9 cellular contexts compared by ENCODE assay signal in genomic region chr4:153528705-153529493, GRCh38.
DNase-seq lines count a peak whose midpoint lies in the region; ATAC-seq and TF ChIP-seq lines count a peak whose summit lies in the region.
"Had no signal": no experiment of that assay in that cellular context is flagged by ENCODE, and none has a peak within 500 bp of the region (broad histone marks: within the 10 kb centered on the region; RNA-seq: fewer than 3 reads in every experiment).

No MANE protein-coding gene starts in this region.

- H3K4me3 ChIP-seq in Jurkat, Clone E6-1 (ENCODE audit: low read length): peak overlapping the region; percentile 8
- no peak overlapping the region for H3K4me3 ChIP-seq in right lobe of liver

- intact Hi-C loops in right lobe of liver (cut with DNase I) (no loop called here), left colon (cut with DNase I, micrococcal nuclease) (no loop called here)

- 64% methylated on average over 6 of the region's 6 CpGs for WGBS in right lobe of liver (ENCODE audit: insufficient coverage, low coverage, low lambda C conversion rate, missing lambda C conversion rate)

- peak overlapping the region; percentile 53 to 66 (median 65) for H3K27ac ChIP-seq in right lobe of liver

- ATAC-seq in GM18520 (IDR thresholded peaks at IDR 0.05; ENCODE audit: unreplicated experiment) (peak; percentile 47), GM21723 (IDR thresholded peaks at IDR 0.05; ENCODE audit: unreplicated experiment) (peak; percentile 55), right lobe of liver (peak in 1 of 4 donors; percentile 5), left colon (no peak)

- TF ChIP-seq CTCF in right lobe of liver (IDR thresholded peaks at IDR 0.05): no peak

- no peak for TF ChIP-seq POLR2A in right lobe of liver (IDR thresholded peaks at IDR 0.05)

- no peaks in the 10 kb centered on the region for H3K36me3 ChIP-seq in right lobe of liver

- H3K4me1 ChIP-seq in right lobe of liver: peaks cover 0 to 59% (median 21%) of the 10 kb centered on the region in 4 donors

- no peaks in the 10 kb centered on the region for H3K9me3 ChIP-seq in right lobe of liver

- no peaks in the 10 kb centered on the region for H3K27me3 ChIP-seq in right lobe of liver

- peak; percentile 73 for DNase-seq in Jurkat, Clone E6-1 (ENCODE audit: low read depth, low spot score)
- DNase-seq in right lobe of liver: no peak
- no peak for DNase-seq in NCI-H2171 treated with DMSO at 0.1 percent for 48 hours (lab: John Stamatoyannopoulos, UW)
- no peak for DNase-seq in left colon
- no peak for DNase-seq in HK-2 (ENCODE audit: unreplicated experiment)
- DNase-seq in activated CD8-positive, alpha-beta memory T cell treated with anti-CD3 and anti-CD28 coated beads, Interleukin-2, amount 50 U/mL, for 48 hours: no peak
- DNase-seq: NCI-H2029 treated with DMSO at 0.1 percent for 48 hours had no signal
